ENCODE assay signal across 19 cellular contexts in the genomic region with DNA sequence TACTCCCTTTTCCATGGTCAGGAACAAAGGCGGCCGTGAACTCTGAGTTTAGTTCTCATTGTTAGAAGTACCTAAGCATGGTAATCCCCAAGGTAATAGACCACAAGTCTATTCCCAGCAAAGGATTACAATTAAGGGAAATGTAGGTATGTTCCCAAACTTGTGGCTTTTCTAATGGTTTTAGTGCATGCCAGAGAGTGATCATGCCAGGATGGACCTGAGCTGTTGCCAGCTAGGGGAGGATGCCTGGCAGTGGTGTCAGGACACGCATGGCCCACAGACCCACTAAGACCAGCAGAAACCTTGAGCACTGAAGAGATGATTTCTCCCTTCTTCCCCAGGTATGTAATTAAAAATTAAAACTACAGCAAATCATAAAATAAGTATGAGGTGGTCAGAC.
DNase-seq lines count a peak whose midpoint lies in the region; ATAC-seq and TF ChIP-seq lines count a peak whose summit lies in the region.
"Had no signal": no experiment of that assay in that cellular context is flagged by ENCODE, and none has a peak within 500 bp of the region (broad histone marks: within the 10 kb centered on the region; RNA-seq: fewer than 3 reads in every experiment).

No MANE protein-coding gene starts in this region.

- peaks cover 2% of the 10 kb centered on the region for H3K36me3 Mint-ChIP-seq in activated CD8-positive, alpha-beta T cell treated with anti-CD3 and anti-CD28 coated beads for 36 hours (ENCODE audit: low read depth)
- peaks cover 17% of the 10 kb centered on the region for H3K36me3 Mint-ChIP-seq in activated CD8-positive, alpha-beta T cell treated with anti-CD3 and anti-CD28 coated beads, Interleukin-2, amount 10 ng/mL, durations not matched to agents 7 days and 5 days (ENCODE audit: low read depth)
- H3K36me3 Mint-ChIP-seq in activated naive CD8-positive, alpha-beta T cell treated with anti-CD3 and anti-CD28 coated beads, Interleukin-2, amount 50 U/mL, for 24 hours (ENCODE audit: low read depth) = peaks cover 2% of the 10 kb centered on the region

- no peak for TF ChIP-seq CTCF in activated CD8-positive, alpha-beta T cell treated with anti-CD3 and anti-CD28 coated beads for 36 hours (IDR thresholded peaks at IDR 0.05)

- H3K4me3 Mint-ChIP-seq in activated CD8-positive, alpha-beta T cell treated with anti-CD3 and anti-CD28 coated beads for 36 hours = no peak overlapping the region
- H3K4me3 Mint-ChIP-seq in activated CD8-positive, alpha-beta T cell treated with anti-CD3 and anti-CD28 coated beads, Interleukin-2, amount 10 ng/mL, durations not matched to agents 7 days and 5 days = no peak overlapping the region
- no peak overlapping the region for H3K4me3 Mint-ChIP-seq in activated naive CD8-positive, alpha-beta T cell treated with anti-CD3 and anti-CD28 coated beads, Interleukin-2, amount 50 U/mL, for 24 hours

- POLR2A ChIA-PET in activated CD8-positive, alpha-beta T cell treated with anti-CD3 and anti-CD28 coated beads for 36 hours (lab: Charles Lee) = interaction anchor here (1.5 to 1.6 kb wide), 2 partner anchors 9 to 15 kb away, joined by 3 to 4 read pairs; no protein-coding TSS in a partner anchor
- POLR2A ChIA-PET in activated CD8-positive, alpha-beta T cell treated with anti-CD3 and anti-CD28 coated beads, Interleukin-2, amount 10 ng/mL, durations not matched to agents 7 days and 5 days (lab: Charles Lee) = no interaction called here

- ATAC-seq in activated CD8-positive, alpha-beta T cell treated with anti-CD3 and anti-CD28 coated beads for 36 hours = no peak
- ATAC-seq in activated CD8-positive, alpha-beta T cell treated with anti-CD3 and anti-CD28 coated beads, Interleukin-2, amount 10 ng/mL, durations not matched to agents 7 days and 5 days = no peak
- no peak for ATAC-seq in activated naive CD8-positive, alpha-beta T cell treated with anti-CD3 and anti-CD28 coated beads, Interleukin-2, amount 50 U/mL, for 24 hours
- no peak for ATAC-seq in HG03280 (IDR thresholded peaks at IDR 0.05; ENCODE audit: unreplicated experiment)
- ATAC-seq: A549, HepG2, Panc1 had no signal

- no peak for DNase-seq in activated CD8-positive, alpha-beta T cell treated with anti-CD3 and anti-CD28 coated beads for 36 hours
- DNase-seq in activated CD8-positive, alpha-beta T cell treated with anti-CD3 and anti-CD28 coated beads, Interleukin-2, amount 10 ng/mL, durations not matched to agents 7 days and 5 days = no peak
- peak; percentile 46 for DNase-seq in AG20443 (ENCODE audit: low spot score)
- no peak for DNase-seq in activated naive CD8-positive, alpha-beta T cell treated with anti-CD3 and anti-CD28 coated beads, Interleukin-2, amount 50 U/mL, for 24 hours
- DNase-seq in fibroblast of peridontal ligament (ENCODE audit: extremely low read depth) = peak; percentile 32
- DNase-seq in COLO668 (lab: John Stamatoyannopoulos, UW; ENCODE audit: unreplicated experiment) = no peak
- no peak for DNase-seq in DMS153 (lab: John Stamatoyannopoulos, UW)
- DNase-seq: AML-193, Caco-2, KG1, NCI-H1048, NCI-H1436 treated with DMSO at 0.1 percent for 48 hours, NCI-H2029 treated with DMSO at 0.1 percent for 48 hours, NCI-H510A treated with DMSO at 0.1 percent for 48 hours, NCI-H82 had no signal

- peaks cover 48% of the 10 kb centered on the region for H3K4me1 Mint-ChIP-seq in activated CD8-positive, alpha-beta T cell treated with anti-CD3 and anti-CD28 coated beads for 36 hours (ENCODE audit: low read depth)
- peaks cover 57% of the 10 kb centered on the region for H3K4me1 Mint-ChIP-seq in activated CD8-positive, alpha-beta T cell treated with anti-CD3 and anti-CD28 coated beads, Interleukin-2, amount 10 ng/mL, durations not matched to agents 7 days and 5 days (ENCODE audit: low read depth)
- H3K4me1 Mint-ChIP-seq in activated naive CD8-positive, alpha-beta T cell treated with anti-CD3 and anti-CD28 coated beads, Interleukin-2, amount 50 U/mL, for 24 hours = peaks cover 66% of the 10 kb centered on the region

- no peaks in the 10 kb centered on the region for H3K27me3 Mint-ChIP-seq in activated CD8-positive, alpha-beta T cell treated with anti-CD3 and anti-CD28 coated beads for 36 hours
- no peaks in the 10 kb centered on the region for H3K27me3 Mint-ChIP-seq in activated CD8-positive, alpha-beta T cell treated with anti-CD3 and anti-CD28 coated beads, Interleukin-2, amount 10 ng/mL, durations not matched to agents 7 days and 5 days (ENCODE audit: low read depth)
- no peaks in the 10 kb centered on the region for H3K27me3 Mint-ChIP-seq in activated naive CD8-positive, alpha-beta T cell treated with anti-CD3 and anti-CD28 coated beads, Interleukin-2, amount 50 U/mL, for 24 hours

- intact Hi-C loops in activated CD8-positive, alpha-beta T cell treated with anti-CD3 and anti-CD28 coated beads for 36 hours (cut with micrococcal nuclease) = no loop called here

- CTCF ChIA-PET in activated CD8-positive, alpha-beta T cell treated with anti-CD3 and anti-CD28 coated beads for 36 hours (lab: Charles Lee) = interaction anchor here (0.8 to 1.0 kb wide), 3 partner anchors 10 to 36 kb away, joined by 3 read pairs; no protein-coding TSS in a partner anchor
- CTCF ChIA-PET in activated CD8-positive, alpha-beta T cell treated with anti-CD3 and anti-CD28 coated beads, Interleukin-2, amount 10 ng/mL, durations not matched to agents 7 days and 5 days (lab: Charles Lee) = interaction anchor here (1.8 kb wide), 1 partner anchor 37 kb away, joined by 4 read pairs; no protein-coding TSS in a partner anchor

- no peaks in the 10 kb centered on the region for H3K9me3 Mint-ChIP-seq in activated CD8-positive, alpha-beta T cell treated with anti-CD3 and anti-CD28 coated beads for 36 hours
- no peaks in the 10 kb centered on the region for H3K9me3 Mint-ChIP-seq in activated CD8-positive, alpha-beta T cell treated with anti-CD3 and anti-CD28 coated beads, Interleukin-2, amount 10 ng/mL, durations not matched to agents 7 days and 5 days (ENCODE audit: insufficient read depth)
- H3K9me3 Mint-ChIP-seq in activated naive CD8-positive, alpha-beta T cell treated with anti-CD3 and anti-CD28 coated beads, Interleukin-2, amount 50 U/mL, for 24 hours = no peaks in the 10 kb centered on the region

- H3K27ac Mint-ChIP-seq in activated CD8-positive, alpha-beta T cell treated with anti-CD3 and anti-CD28 coated beads for 36 hours = peak overlapping the region; percentile 52
- no peak overlapping the region for H3K27ac Mint-ChIP-seq in activated CD8-positive, alpha-beta T cell treated with anti-CD3 and anti-CD28 coated beads, Interleukin-2, amount 10 ng/mL, durations not matched to agents 7 days and 5 days
- H3K27ac Mint-ChIP-seq in activated naive CD8-positive, alpha-beta T cell treated with anti-CD3 and anti-CD28 coated beads, Interleukin-2, amount 50 U/mL, for 24 hours = peak overlapping the region; percentile 67

Comparison
In these comparisons a context has a peak if more than half of its experiments do, and no peak if none do; other contexts are left out.
1. DNase-seq: peak in AG20443 (single experiment) and fibroblast of peridontal ligament (single experiment); none in activated CD8-positive, alpha-beta T cell treated with anti-CD3 and anti-CD28 coated beads for 36 hours (single experiment), activated CD8-positive, alpha-beta T cell treated with anti-CD3 and anti-CD28 coated beads, Interleukin-2, amount 10 ng/mL, durations not matched to agents 7 days and 5 days (single experiment), activated naive CD8-positive, alpha-beta T cell treated with anti-CD3 and anti-CD28 coated beads, Interleukin-2, amount 50 U/mL, for 24 hours (single experiment), COLO668 (single experiment) and DMS153 (single experiment).